16 cellular contexts compared by ENCODE assay signal in genomic region chr2:158079672-158080071, GRCh38. TPM values are rescaled to one million over a fixed set of nuclear protein-coding genes. Genes with fewer than 3 reads are reported as not detected.
DNase-seq lines count a peak whose midpoint lies in the region; ATAC-seq and TF ChIP-seq lines count a peak whose summit lies in the region.
"Had no signal": no experiment of that assay in that cellular context is flagged by ENCODE, and none has a peak within 500 bp of the region (broad histone marks: within the 10 kb centered on the region; RNA-seq: fewer than 3 reads in every experiment).

No MANE protein-coding gene starts in this region.

- no peaks in the 10 kb centered on the region for H3K9me3 ChIP-seq in IMR-90 (ENCODE audit: control insufficient read depth, insufficient read depth, low read length)

- no peak overlapping the region for H4K5ac ChIP-seq in IMR-90 (ENCODE audit: low read depth, low read length)

- no peak overlapping the region for H2BK120ac ChIP-seq in IMR-90 (ENCODE audit: low read depth, low read length)

- POLR2A ChIA-PET in IMR-90 (lab: Charles Lee; ENCODE audit: unreplicated experiment): no interaction called here

- no CpG with 5 or more reads among the region's 3 CpGs for WGBS in IMR-90 (ENCODE audit: extremely low coverage in 2 of 2, insufficient read length in 1 of 2), 2 experiments

- no peaks in the 10 kb centered on the region for H3K36me3 Mint-ChIP-seq in effector memory CD8-positive, alpha-beta T cell (ENCODE audit: insufficient read depth)
- H3K36me3 Mint-ChIP-seq: activated naive CD8-positive, alpha-beta T cell treated with anti-CD3 and anti-CD28 coated beads for 36 hours; mesothelial cell of epicardium had no signal

- H3K36me3 ChIP-seq in IMR-90 (ENCODE audit: control insufficient read depth, insufficient read depth, low read length): no peaks in the 10 kb centered on the region
- H3K36me3 ChIP-seq: transverse colon had no signal

- in situ Hi-C loops in IMR-90 (cut with MboI; ENCODE audit: low sequenced_read_pairs): no loop called here

- TF ChIP-seq RAD21 in IMR-90 (IDR thresholded peaks at IDR 0.05; ENCODE audit: low read length): no peak

- H3K27ac Mint-ChIP-seq in effector memory CD8-positive, alpha-beta T cell: no peak overlapping the region
- H3K27ac Mint-ChIP-seq: activated naive CD8-positive, alpha-beta T cell treated with anti-CD3 and anti-CD28 coated beads for 36 hours; mesothelial cell of epicardium had no signal

- no peak overlapping the region for H2BK5ac ChIP-seq in IMR-90 (ENCODE audit: low read depth, low read length, poor library complexity, severe bottlenecking)

- H4K20me1 ChIP-seq in IMR-90 (ENCODE audit: insufficient read depth, low read length): no peaks in the 10 kb centered on the region

- H3K18ac ChIP-seq in IMR-90 (ENCODE audit: low read depth, low read length): no peak overlapping the region

- H3K9ac ChIP-seq in IMR-90 (ENCODE audit: low read depth, low read length): no peak overlapping the region

- H3K79me1 ChIP-seq in IMR-90 (ENCODE audit: low read depth in 1 of 2, low read length in 2 of 2): no peaks in the 10 kb centered on the region

- peak; percentile 48 for DNase-seq in A172 (ENCODE audit: low spot score)
- peak; percentile 16 for DNase-seq in IMR-90
- DNase-seq in RKO (ENCODE audit: low spot score): peak; percentile 70
- DNase-seq in fibroblast of peridontal ligament (ENCODE audit: extremely low read depth): peak; percentile 3
- DNase-seq in stimulated activated CD4-positive, alpha-beta T cell treated with anti-CD3 and anti-CD28 coated beads, Interleukin-2, amount 100 ng/mL, for 24 hours: no peak
- no peak for DNase-seq in stimulated activated naive CD4-positive, alpha-beta T cell treated with Interleukin-2 at 50 U/mL for 16 hours (lab: John Stamatoyannopoulos, UW)
- DNase-seq in T-helper 1 cell: no peak
- no peak for DNase-seq in effector memory CD8-positive, alpha-beta T cell
- DNase-seq: activated naive CD8-positive, alpha-beta T cell treated with anti-CD3 and anti-CD28 coated beads for 36 hours; erythroblast; NCI-H1048; SW 1271; transverse colon had no signal

- H2AK5ac ChIP-seq in IMR-90 (ENCODE audit: low read depth, low read length): no peak overlapping the region

- H3K9me3 Mint-ChIP-seq in effector memory CD8-positive, alpha-beta T cell: peaks cover 0 to 5% of the 10 kb centered on the region in 2 donors

- H3K4me1 Mint-ChIP-seq in effector memory CD8-positive, alpha-beta T cell (ENCODE audit: low read depth in 2 of 2): no peaks in the 10 kb centered on the region
- H3K4me1 Mint-ChIP-seq: activated naive CD8-positive, alpha-beta T cell treated with anti-CD3 and anti-CD28 coated beads for 36 hours had no signal

- H3K4me3 Mint-ChIP-seq in effector memory CD8-positive, alpha-beta T cell: no peak overlapping the region
- H3K4me3 Mint-ChIP-seq: activated naive CD8-positive, alpha-beta T cell treated with anti-CD3 and anti-CD28 coated beads for 36 hours; mesothelial cell of epicardium had no signal

- no peak overlapping the region for H3K56ac ChIP-seq in IMR-90 (ENCODE audit: extremely low read depth, insufficient read depth, low read length)

- no peak overlapping the region for H4K91ac ChIP-seq in IMR-90 (ENCODE audit: insufficient read depth, low read depth, low read length)

- H2BK20ac ChIP-seq in IMR-90 (ENCODE audit: low read depth, low read length): no peak overlapping the region

- no peak overlapping the region for H3K4me2 ChIP-seq in IMR-90 (ENCODE audit: low read depth, low read length)

- H3K27ac ChIP-seq in IMR-90 (ENCODE audit: insufficient read depth, low read length): no peak overlapping the region
- H3K27ac ChIP-seq: transverse colon had no signal

- no peaks in the 10 kb centered on the region for H3K27me3 ChIP-seq in IMR-90 (ENCODE audit: control insufficient read depth, insufficient read depth, low read length)
- H3K27me3 ChIP-seq: transverse colon had no signal

- no TSS peak for BruUV-seq in IMR-90 (replicated peaks; lab: Mats Ljungman, UMichigan)

- intact Hi-C loops in IMR-90 (cut with micrococcal nuclease): no loop called here

- H2BK15ac ChIP-seq in IMR-90 (ENCODE audit: low read depth, low read length): no peak overlapping the region

- H3K4me3 ChIP-seq in IMR-90 (ENCODE audit: insufficient read depth, low read depth, low read length): no peak overlapping the region
- H3K4me3 ChIP-seq: transverse colon had no signal

- no peak overlapping the region for H4K8ac ChIP-seq in IMR-90 (ENCODE audit: low read depth in 2 of 2, low read length in 2 of 2)

- TF ChIP-seq CTCF in IMR-90 (conservative IDR thresholded peaks at IDR 0.05; ENCODE audit: low read depth, low read length): no peak

- CTCF ChIA-PET in IMR-90 (lab: Yijun Ruan, JAX): no interaction called here

- dilution Hi-C loops in IMR-90 (cut with HindIII; ENCODE audit: low sequenced_read_pairs, unreplicated experiment): no loop called here

- ATAC-seq in IMR-90 (ENCODE audit: low read depth): no peak
- no peak for ATAC-seq in effector memory CD8-positive, alpha-beta T cell (replicated peaks)

- no peak overlapping the region for H3K4ac ChIP-seq in IMR-90 (ENCODE audit: low read depth, low read length)

- H3K9me1 ChIP-seq in IMR-90 (ENCODE audit: insufficient read depth, low read length): no peaks in the 10 kb centered on the region

- no peak for TF ChIP-seq POLR2A in IMR-90 (IDR thresholded peaks at IDR 0.05; ENCODE audit: low read depth, low read length)

- H3K14ac ChIP-seq in IMR-90 (replicated peaks; ENCODE audit: low read depth, low read length): no peak overlapping the region

- H3K23ac ChIP-seq in IMR-90 (ENCODE audit: low read depth, low read length): no peak overlapping the region

- H2AFZ ChIP-seq in IMR-90 (replicated peaks; ENCODE audit: low read length, poor library complexity): no peak overlapping the region

- H2AK9ac ChIP-seq in IMR-90 (replicated peaks; ENCODE audit: low read depth, low read length, poor library complexity): no peak overlapping the region

- H3K4me1 ChIP-seq in IMR-90 (ENCODE audit: control insufficient read depth, insufficient read depth, low read length): no peaks in the 10 kb centered on the region
- H3K4me1 ChIP-seq: transverse colon had no signal

- peaks cover 21 to 22% of the 10 kb centered on the region in 2 donors for H3K27me3 Mint-ChIP-seq in effector memory CD8-positive, alpha-beta T cell

TF ChIP-seq in IMR-90, 13 proteins besides CTCF, POLR2A, EP300 and RAD21:
- TF ChIP-seq RFX5 (IDR thresholded peaks at IDR 0.05; ENCODE audit: low read depth, low read length): no peak
- no peak for TF ChIP-seq BHLHE40 (IDR thresholded peaks at IDR 0.05; ENCODE audit: low read depth, low read length)
- no peak for TF ChIP-seq RCOR1 (IDR thresholded peaks at IDR 0.05; ENCODE audit: insufficient replicate concordance, low read length)
- TF ChIP-seq NFE2L2 (IDR thresholded peaks at IDR 0.05; ENCODE audit: low read depth, low read length): no peak
- TF ChIP-seq SMC3 (IDR thresholded peaks at IDR 0.05; ENCODE audit: low read depth, low read length): no peak
- no peak for TF ChIP-seq ELK1 (IDR thresholded peaks at IDR 0.05; ENCODE audit: borderline replicate concordance, low read depth, low read length)
- no peak for TF ChIP-seq MXI1 (IDR thresholded peaks at IDR 0.05; ENCODE audit: borderline replicate concordance, low read depth, low read length)

RNA-seq across cellular contexts. Expression of gene UPP2, which starts 22.0 kb away (rescaled TPM):
- total RNA-seq in A172 (2014; rRNA removed; shearing (Covaris generic)): not detected in 2 replicates
- total RNA-seq in IMR-90 (2012; rRNA removed): not detected in 2 replicates
- polyA plus RNA-seq in IMR-90 (2012; rRNA removed): not detected in 2 replicates
- polyA plus RNA-seq in IMR-90 (2012; cell fraction: cytosol; rRNA removed): not detected in 2 replicates
- polyA plus RNA-seq in IMR-90 (2012; cell fraction: nucleus; rRNA removed; ENCODE audit: low replicate concordance): not detected in 2 replicates
- total RNA-seq: activated naive CD8-positive, alpha-beta T cell treated with anti-CD3 and anti-CD28 coated beads for 36 hours; chondrocyte; mesothelial cell of epicardium; osteocyte; transverse colon had no signal

Comparison
In these comparisons a context has a peak if more than half of its experiments do, and no peak if none do; other contexts are left out.
1. DNase-seq: peak in A172 (single experiment), IMR-90 (single experiment), RKO (single experiment) and fibroblast of peridontal ligament (single experiment); none in stimulated activated CD4-positive, alpha-beta T cell treated with anti-CD3 and anti-CD28 coated beads, Interleukin-2, amount 100 ng/mL, for 24 hours (0 of 2), stimulated activated naive CD4-positive, alpha-beta T cell treated with Interleukin-2 at 50 U/mL for 16 hours (single experiment), T-helper 1 cell (0 of 5) and effector memory CD8-positive, alpha-beta T cell (0 of 3).